10 cellular contexts compared by ENCODE assay signal in genomic region chr3:149203758-149204157, GRCh38. TPM values are rescaled to one million over a fixed set of nuclear protein-coding genes. Genes with fewer than 3 reads are reported as not detected.
DNase-seq lines count a peak whose midpoint lies in the region; ATAC-seq and TF ChIP-seq lines count a peak whose summit lies in the region.
"Had no signal": no experiment of that assay in that cellular context is flagged by ENCODE, and none has a peak within 500 bp of the region (broad histone marks: within the 10 kb centered on the region; RNA-seq: fewer than 3 reads in every experiment).

No MANE protein-coding gene starts in this region.

- DNase-seq in naive B cell (peak; percentile 55), mesenteric fat pad (ENCODE audit: low spot score) (no peak), nephron progenitor cell (no peak), SK-N-SH (no peak), cardiac septum (ENCODE audit: low spot score) (no peak)
- DNase-seq: pancreas had no signal

- 80% methylated on average over 3 of the region's 3 CpGs for WGBS in SK-N-SH (ENCODE audit: low lambda C conversion rate)

- ATAC-seq in GM19023 (IDR thresholded peaks at IDR 0.05; ENCODE audit: unreplicated experiment), result peak; percentile 96
- ATAC-seq in HG02588 (IDR thresholded peaks at IDR 0.05; ENCODE audit: unreplicated experiment), result peak; percentile 98
- peak; percentile 100 for ATAC-seq in naive B cell (ENCODE audit: low read depth in 2 of 2)
- ATAC-seq: pancreas had no signal

- H3K27me3 Mint-ChIP-seq in IgD-negative memory B cell (peaks cover 3% of the 10 kb centered on the region), naive B cell (peaks cover 0 to 7% (median 5%) of the 10 kb centered on the region in 3 donors), nephron progenitor cell (ENCODE audit: low read depth, poor library complexity) (no peaks in the 10 kb centered on the region)

- H3K27ac Mint-ChIP-seq in IgD-negative memory B cell, result peak overlapping the region in 2 of 3 donors; percentile 2 to 48
- peak overlapping the region in 5 of 6 donors; percentile 0 to 57 (median 5) for H3K27ac Mint-ChIP-seq in naive B cell
- H3K27ac Mint-ChIP-seq in nephron progenitor cell, result no peak overlapping the region
- H3K27ac Mint-ChIP-seq: activated naive CD8-positive, alpha-beta T cell had no signal

- H3K4me1 ChIP-seq in SK-N-SH (ENCODE audit: control insufficient read depth in 1 of 2, insufficient read depth in 2 of 2, low read depth in 1 of 2, low read length in 1 of 2), result peaks cover 4 to 10% of the 10 kb centered on the region in 2 experiments; a peak in 3 of 4 replicates
- H3K4me1 ChIP-seq: pancreas had no signal

- no peaks in the 10 kb centered on the region for H3K27me3 ChIP-seq in SK-N-SH (ENCODE audit: insufficient read depth)
- H3K27me3 ChIP-seq: pancreas had no signal

- POLR2A ChIA-PET in SK-N-SH (lab: Yijun Ruan, JAX), result no interaction called here

- H3K4me3 ChIP-seq in SK-N-SH (ENCODE audit: low read depth in 2 of 2, low read length in 1 of 2), result no peak overlapping the region
- H3K4me3 ChIP-seq: pancreas had no signal

- no peak for TF ChIP-seq EP300 in SK-N-SH (IDR thresholded peaks at IDR 0.05; ENCODE audit: borderline replicate concordance in 1 of 2, low read depth in 1 of 2, low read length in 1 of 2)

- no peaks in the 10 kb centered on the region for H3K9me2 ChIP-seq in SK-N-SH

- no peaks in the 10 kb centered on the region for H4K20me1 ChIP-seq in SK-N-SH (ENCODE audit: insufficient read depth)

- H3K9me3 ChIP-seq in SK-N-SH, result no peaks in the 10 kb centered on the region
- H3K9me3 ChIP-seq: pancreas had no signal

- H3K9ac ChIP-seq in SK-N-SH, result no peak overlapping the region

- no peak overlapping the region for H2AFZ ChIP-seq in SK-N-SH (ENCODE audit: low read depth)

- CTCF ChIA-PET in SK-N-SH (lab: Yijun Ruan, JAX), result no interaction called here

- H3K9me3 Mint-ChIP-seq in IgD-negative memory B cell, result no peaks in the 10 kb centered on the region
- H3K9me3 Mint-ChIP-seq in naive B cell, result peaks cover 0 to 5% (median 0%) of the 10 kb centered on the region in 7 donors
- H3K9me3 Mint-ChIP-seq in nephron progenitor cell, result no peaks in the 10 kb centered on the region

- H3K27ac ChIP-seq in SK-N-SH (ENCODE audit: low read depth in 2 of 2, low read length in 1 of 2), result no peak overlapping the region
- H3K27ac ChIP-seq: pancreas had no signal

- no peaks in the 10 kb centered on the region for H3K79me2 ChIP-seq in SK-N-SH (ENCODE audit: insufficient read depth)

- no peak for TF ChIP-seq CTCF in nephron progenitor cell (IDR thresholded peaks at IDR 0.05)
- no peak for TF ChIP-seq CTCF in SK-N-SH (IDR thresholded peaks at IDR 0.05)

- H3K4me1 Mint-ChIP-seq in IgD-negative memory B cell, result peaks cover 7 to 14% (median 13%) of the 10 kb centered on the region in 3 donors
- peaks cover 11 to 16% (median 12%) of the 10 kb centered on the region in 3 donors for H3K4me1 Mint-ChIP-seq in naive B cell
- peaks cover under 1% of the 10 kb centered on the region for H3K4me1 Mint-ChIP-seq in nephron progenitor cell

- TF ChIP-seq RAD21 in SK-N-SH (IDR thresholded peaks at IDR 0.05; ENCODE audit: low read length), result no peak

- H3K36me3 ChIP-seq in SK-N-SH (replicated peaks in 1 of 2; ENCODE audit: control insufficient read depth in 1 of 2, insufficient read depth in 2 of 2, low read length in 1 of 2), result no peaks in the 10 kb centered on the region
- H3K36me3 ChIP-seq: pancreas had no signal

- no peaks in the 10 kb centered on the region for H3F3A ChIP-seq in SK-N-SH (replicated peaks; ENCODE audit: insufficient read depth)

- H3K4me2 ChIP-seq in SK-N-SH, result no peak overlapping the region

- H3K36me3 Mint-ChIP-seq in IgD-negative memory B cell (peaks cover 1% of the 10 kb centered on the region), naive B cell (no peaks in the 10 kb centered on the region), nephron progenitor cell (ENCODE audit: low read depth) (no peaks in the 10 kb centered on the region)

- intact Hi-C loops in cardiac septum (cut with DNase I), result no loop called here

- H3K4me3 Mint-ChIP-seq in IgD-negative memory B cell, result peak overlapping the region in 2 of 4 donors; percentile 0 to 58
- peak overlapping the region in 3 of 8 donors; percentile 26 to 41 (median 30) for H3K4me3 Mint-ChIP-seq in naive B cell
- no peak overlapping the region for H3K4me3 Mint-ChIP-seq in nephron progenitor cell
- H3K4me3 Mint-ChIP-seq: activated naive CD8-positive, alpha-beta T cell had no signal

TF ChIP-seq in SK-N-SH, 30 proteins besides CTCF, POLR2A, EP300 and RAD21:
- TF ChIP-seq IRF3 (IDR thresholded peaks at IDR 0.05; ENCODE audit: low read depth, low read length) (no peak), ELF1 (IDR thresholded peaks at IDR 0.05) (no peak), JUND (IDR thresholded peaks at IDR 0.05) (no peak)
TF ChIP-seq in SK-N-SH: peak in this region for 0.

RNA-seq across cellular contexts. Expression of gene CP, which starts 17.9 kb away (rescaled TPM):
- polyA plus RNA-seq in IgD-negative memory B cell (0.24 TPM), naive B cell (ENCODE audit: low read depth in 6 of 6) (1 to 10 TPM in 1 of 6 donors, under 1 TPM in 3, not detected in 2; 0.36 to 1.1 (median 0.63) TPM), SK-N-SH (2012; rRNA removed) (not detected in 2 replicates)
- total RNA-seq in mesenteric fat pad (17.5 TPM), cardiac septum (8.1 TPM)
- 0.03 and 0.12 TPM in 2 replicates for polyA plus RNA-seq in SK-N-SH (2012; cell fraction: cytosol; rRNA removed)
- polyA plus RNA-seq in SK-N-SH (2012; cell fraction: nucleus; rRNA removed), result 0.02 TPM in 1 of 2 replicates, not detected in the other
